15 cellular contexts compared by ENCODE assay signal in the genomic region with DNA sequence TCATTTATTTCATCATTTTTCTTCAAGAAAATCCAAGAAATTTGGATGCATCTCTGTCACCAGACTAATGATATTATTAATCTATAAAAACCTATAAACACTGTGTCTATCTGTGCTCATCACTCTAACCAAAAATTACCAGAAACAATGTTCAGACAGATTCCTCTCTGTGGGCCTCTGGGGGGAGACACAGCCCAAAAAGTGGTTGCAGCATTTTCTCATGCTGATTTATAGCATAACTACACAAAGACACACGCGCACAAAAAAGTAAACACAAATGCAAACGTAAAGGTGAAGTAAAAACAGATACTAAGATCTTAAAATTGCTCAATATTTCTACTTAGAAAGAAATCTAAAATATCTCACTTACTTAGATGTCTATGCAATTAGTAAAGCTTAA.
DNase-seq lines count a peak whose midpoint lies in the region; ATAC-seq, FAIRE-seq and TF ChIP-seq lines count a peak whose summit lies in the region.
"Had no signal": no experiment of that assay in that cellular context is flagged by ENCODE, and none has a peak within 500 bp of the region (broad histone marks: within the 10 kb centered on the region; RNA-seq: fewer than 3 reads in every experiment).

No MANE protein-coding gene starts in this region.

- no peak for TF ChIP-seq EP300 in A549 (IDR thresholded peaks at IDR 0.05)

- H3K9me2 ChIP-seq in GM23248 (ENCODE audit: insufficient read depth) (no peaks in the 10 kb centered on the region), PC-3 (replicated peaks; ENCODE audit: low read length) (no peaks in the 10 kb centered on the region)

- H3K79me2 ChIP-seq in GM23248 (ENCODE audit: insufficient read depth), result no peaks in the 10 kb centered on the region
- no peaks in the 10 kb centered on the region for H3K79me2 ChIP-seq in PC-3 (ENCODE audit: low read length)

- no peak overlapping the region for H3K4me3 ChIP-seq in A549
- no peak overlapping the region for H3K4me3 ChIP-seq in GM23248
- H3K4me3 ChIP-seq in PC-3 (ENCODE audit: low read length), result no peak overlapping the region
- no peak overlapping the region for H3K4me3 ChIP-seq in epithelial cell of proximal tubule (ENCODE audit: low read depth, low read length)
- H3K4me3 ChIP-seq: BLaER1 treated with 17β-estradiol and CSF1 and Interleukin-3, amounts not matched to agents 10 nM and 100 nM; uterus had no signal

- no peak for TF ChIP-seq CTCF in A549 (IDR thresholded peaks at IDR 0.05)
- peak; percentile 87 for TF ChIP-seq CTCF in PC-3 (conservative IDR thresholded peaks at IDR 0.05; ENCODE audit: low read depth, low read length)
- TF ChIP-seq CTCF in epithelial cell of proximal tubule (conservative IDR thresholded peaks at IDR 0.05; ENCODE audit: low read depth, low read length), result peak; percentile 57
- no peak for TF ChIP-seq CTCF in GM13976 (IDR thresholded peaks at IDR 0.05; ENCODE audit: borderline replicate concordance, control extremely low read depth, extremely low read depth, insufficient read depth, missing control alignments)

- H3F3A ChIP-seq in GM23248 (ENCODE audit: insufficient read depth) (no peaks in the 10 kb centered on the region), PC-3 (ENCODE audit: low read length, unreplicated experiment) (no peaks in the 10 kb centered on the region)

- intact Hi-C loops in PC-3 (cut with micrococcal nuclease), result loop anchor here (1.0 to 10.0 kb wide), 6 partner anchors 132 to 555 kb away; no protein-coding TSS in a partner anchor

- DNase-seq in A549 (ENCODE audit: low read depth in 1 of 2, low spot score in 1 of 2) (no peak), GM23248 (peak; percentile 9), PC-3 (peak; percentile 58), epithelial cell of proximal tubule (ENCODE audit: low read depth) (no peak), kidney glomerular epithelial cell (lab: John Stamatoyannopoulos, UW) (no peak), GM13976 (ENCODE audit: low spot score) (no peak)
- DNase-seq in activated CD4-positive, CD25-positive, alpha-beta regulatory T cell treated with anti-CD3 and anti-CD28 coated beads, Interleukin-2, amount 50 U/mL, for 72 hours, result no peak
- DNase-seq: activated T-cell treated with anti-CD3 and anti-CD28 coated beads, Interleukin-2, amount 50 U/mL, for 72 hours; erythroblast; naive thymus-derived CD4-positive, alpha-beta T cell; RPMI8226; uterus had no signal

- H3K4me2 ChIP-seq in A549 (no peak overlapping the region), GM23248 (ENCODE audit: unreplicated experiment) (no peak overlapping the region), PC-3 (ENCODE audit: low read length) (peak overlapping the region; percentile 45)
- H3K4me2 ChIP-seq: BLaER1 treated with 17β-estradiol and CSF1 and Interleukin-3, amounts not matched to agents 10 nM and 100 nM had no signal

- H3K27me3 ChIP-seq in GM23248 (replicated peaks; ENCODE audit: insufficient read depth) (no peaks in the 10 kb centered on the region), PC-3 (ENCODE audit: low read length) (no peaks in the 10 kb centered on the region)
- H3K27me3 ChIP-seq: BLaER1 treated with 17β-estradiol and CSF1 and Interleukin-3, amounts not matched to agents 10 nM and 100 nM; uterus had no signal

- H3K4me1 ChIP-seq in A549 (no peaks in the 10 kb centered on the region), GM23248 (ENCODE audit: insufficient read depth) (no peaks in the 10 kb centered on the region), PC-3 (ENCODE audit: insufficient read depth, low read length) (peaks cover 9% of the 10 kb centered on the region; the same call in 1 of the 2 replicates)
- H3K4me1 ChIP-seq: BLaER1 treated with 17β-estradiol and CSF1 and Interleukin-3, amounts not matched to agents 10 nM and 100 nM; uterus had no signal

- H3K9me3 ChIP-seq in A549 (no peaks in the 10 kb centered on the region; the same call in 2 of the 3 replicates), GM23248 (ENCODE audit: low read depth) (no peaks in the 10 kb centered on the region), PC-3 (ENCODE audit: low read length) (no peaks in the 10 kb centered on the region)
- H3K9me3 ChIP-seq: BLaER1 treated with 17β-estradiol and CSF1 and Interleukin-3, amounts not matched to agents 10 nM and 100 nM; uterus had no signal

- no peak overlapping the region for H3K9ac ChIP-seq in GM23248
- H3K9ac ChIP-seq in PC-3 (ENCODE audit: low read length), result no peak overlapping the region
- H3K9ac ChIP-seq: BLaER1 treated with 17β-estradiol and CSF1 and Interleukin-3, amounts not matched to agents 10 nM and 100 nM had no signal

- peak; percentile 43 for FAIRE-seq in A549 (lab: Jason Lieb, UNC)

- POLR2A ChIA-PET in A549 (lab: Yijun Ruan, JAX), result no interaction called here
- POLR2A ChIA-PET in PC-3 (lab: Charles Lee; ENCODE audit: unreplicated experiment), result no interaction called here

- no peak for TF ChIP-seq POLR2A in A549 (IDR thresholded peaks at IDR 0.05; ENCODE audit: low read length)

- no peaks in the 10 kb centered on the region for H4K20me1 ChIP-seq in GM23248 (ENCODE audit: insufficient read depth)
- no peaks in the 10 kb centered on the region for H4K20me1 ChIP-seq in PC-3 (ENCODE audit: low read length)
- H4K20me1 ChIP-seq: BLaER1 treated with 17β-estradiol and CSF1 and Interleukin-3, amounts not matched to agents 10 nM and 100 nM had no signal

- BruUV-seq in PC-3 (replicated peaks; lab: Mats Ljungman, UMichigan), result no TSS peak

- WGBS in A549 (ENCODE audit: missing lambda C conversion rate), result 36% methylated on average over 3 of the region's 3 CpGs
- 40 to 44% methylated on average over 3 of the region's 3 CpGs for WGBS in GM23248 (ENCODE audit: low coverage in 1 of 2, low lambda C conversion rate in 2 of 2, missing lambda C conversion rate in 2 of 2), 2 experiments

- H2AFZ ChIP-seq in GM23248, result no peak overlapping the region
- 0 out of 2 replicates have a peak overlapping the region, but pooled peaks have one; percentile 31 for H2AFZ ChIP-seq in PC-3 (ENCODE audit: low read length)

- peak; percentile 12 to 17; a peak in 1 of 5 replicates for TF ChIP-seq RAD21 in A549 (conservative IDR thresholded peaks at IDR 0.05 in 1 of 2, IDR thresholded peaks at IDR 0.05 in 1 of 2)

- no peaks in the 10 kb centered on the region; the same call in 1 of the 2 replicates for H3K36me3 ChIP-seq in GM23248 (ENCODE audit: low read depth)
- no peaks in the 10 kb centered on the region for H3K36me3 ChIP-seq in PC-3 (ENCODE audit: low read depth, low read length)
- H3K36me3 ChIP-seq: BLaER1 treated with 17β-estradiol and CSF1 and Interleukin-3, amounts not matched to agents 10 nM and 100 nM; uterus had no signal

- H3K27ac ChIP-seq in A549 (no peak overlapping the region), GM23248 (no peak overlapping the region), PC-3 (ENCODE audit: low read length) (no peak overlapping the region)
- H3K27ac ChIP-seq: BLaER1 treated with 17β-estradiol and CSF1 and Interleukin-3, amounts not matched to agents 10 nM and 100 nM; uterus had no signal

- CTCF ChIA-PET in A549 (lab: Yijun Ruan, JAX), result no interaction called here
- CTCF ChIA-PET in PC-3 (lab: Charles Lee), result no interaction called here

- in situ Hi-C loops in GM23248 (cut with MboI), result no loop called here
- in situ Hi-C loops in GM13976 (cut with MboI; ENCODE audit: low sequenced_read_pairs, unreplicated experiment), result no loop called here

- ATAC-seq in A549 (no peak), PC-3 (peak; percentile 94), HG03097 (IDR thresholded peaks at IDR 0.05; ENCODE audit: low FRiP score, unreplicated experiment) (no peak)
- ATAC-seq: activated CD4-positive, CD25-positive, alpha-beta regulatory T cell treated with anti-CD3 and anti-CD28 coated beads, Interleukin-2, amount 50 U/mL, for 24 hours; activated T-cell treated with anti-CD3 and anti-CD28 coated beads, Interleukin-2, amount 50 U/mL, for 72 hours; naive thymus-derived CD4-positive, alpha-beta T cell had no signal

TF ChIP-seq in A549, 52 proteins besides CTCF, POLR2A, EP300 and RAD21:
- TF ChIP-seq ZFP36 (IDR thresholded peaks at IDR 0.05; ENCODE audit: borderline replicate concordance, partially characterized antibody) (no peak), ZSCAN20 (CRISPR knock-in tag; IDR thresholded peaks at IDR 0.05) (no peak)
- TF ChIP-seq, protein P1, sequence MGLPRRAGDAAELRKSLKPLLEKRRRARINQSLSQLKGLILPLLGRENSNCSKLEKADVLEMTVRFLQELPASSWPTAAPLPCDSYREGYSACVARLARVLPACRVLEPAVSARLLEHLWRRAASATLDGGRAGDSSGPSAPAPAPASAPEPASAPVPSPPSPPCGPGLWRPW (IDR thresholded peaks at IDR 0.05), result no peak

Comparison
In these comparisons a context has a peak if more than half of its experiments do, and no peak if none do; other contexts are left out.
1. DNase-seq: peak in GM23248 (single experiment) and PC-3 (single experiment); none in A549 (0 of 2), epithelial cell of proximal tubule (single experiment), activated CD4-positive, CD25-positive, alpha-beta regulatory T cell treated with anti-CD3 and anti-CD28 coated beads, Interleukin-2, amount 50 U/mL, for 72 hours (single experiment), kidney glomerular epithelial cell (single experiment) and GM13976 (single experiment).
2. CTCF ChIP-seq: peak in PC-3 (single experiment) and epithelial cell of proximal tubule (single experiment); none in A549 (single experiment) and GM13976 (single experiment).